In genomic region chr14:75063491-75064204, GRCh38 we compare ENCODE assay signal across 8 cellular contexts. TPM values are rescaled to one million over a fixed set of nuclear protein-coding genes. Genes with fewer than 3 reads are reported as not detected.
DNase-seq lines count a peak whose midpoint lies in the region; ATAC-seq and TF ChIP-seq lines count a peak whose summit lies in the region.

TSS of gene ACYP1 (minus strand) at chr14:75064024. CDS start at chr14:75063553, 471 bp downstream.

- H3K27me3 ChIP-seq in CD4-positive, alpha-beta T cell (ENCODE audit: control insufficient read depth, insufficient read depth, low read length), result no peaks in the 10 kb centered on the region
- H3K27me3 ChIP-seq in dorsolateral prefrontal cortex, result no peaks in the 10 kb centered on the region

- peak within 1 kb of the TSS; percentile 59 to 99 (median 83) for H3K4me3 ChIP-seq in dorsolateral prefrontal cortex
- H3K4me3 ChIP-seq in lower leg skin (ENCODE audit: low read depth, poor library complexity, severe bottlenecking), result peak within 1 kb of the TSS; percentile 62

- TF ChIP-seq POLR2A in lower leg skin (IDR thresholded peaks at IDR 0.05), result no peak

- H3K27ac ChIP-seq in CD4-positive, alpha-beta T cell (ENCODE audit: low read depth, low read length), result peak within 1 kb of the TSS; percentile 59
- peak within 1 kb of the TSS in 41 of 59 donors; percentile 1 to 83 (median 64) for H3K27ac ChIP-seq in dorsolateral prefrontal cortex

- H3K27ac Mint-ChIP-seq in CD4-positive, alpha-beta T cell, result peak within 1 kb of the TSS; percentile 93
- peak within 1 kb of the TSS; percentile 95 for H3K27ac Mint-ChIP-seq in activated CD4-positive, alpha-beta memory T cell treated with anti-CD3 and anti-CD28 coated beads for 36 hours

- POLR2A ChIA-PET in CD4-positive, alpha-beta T cell (lab: Charles Lee), result interaction anchor here (0.6 to 3.0 kb wide), 10 partner anchors 10 to 202 kb away, joined by 3 to 22 read pairs (median 5); partner anchors contain the start of genes EIF2B2, MLH3, NEK9 and RPS6KL1
- POLR2A ChIA-PET in activated CD4-positive, alpha-beta memory T cell treated with anti-CD3 and anti-CD28 coated beads for 36 hours (lab: Charles Lee), result interaction anchor here (0.8 to 1.9 kb wide), 4 partner anchors 17 to 181 kb away, joined by 4 to 6 read pairs (median 4); partner anchors contain the start of gene RPS6KL1

- DNase-seq in CD4-positive, alpha-beta T cell, result peak; percentile 81 to 91 (median 86)
- peak; percentile 93 for DNase-seq in HK-2 (ENCODE audit: unreplicated experiment)
- DNase-seq in NCI-H82 treated with DMSO at 0.1 percent for 48 hours (lab: John Stamatoyannopoulos, UW; ENCODE audit: unreplicated experiment), result peak; percentile 61
- DNase-seq in activated CD4-positive, alpha-beta memory T cell treated with anti-CD3 and anti-CD28 coated beads for 36 hours, result peak; percentile 96
- peak; percentile 89 to 96 (median 94) for DNase-seq in dorsolateral prefrontal cortex
- peak; percentile 94 to 99 for DNase-seq in lower leg skin (ENCODE audit: low spot score in 2 of 2)
- DNase-seq in stimulated activated CD4-positive, alpha-beta T cell treated with anti-CD3 and anti-CD28 coated beads, TNF-alpha, amount 100 ng/mL, for 1 hour (ENCODE audit: low read depth in 3 of 3, low spot score in 1 of 3), result peak; percentile 63 to 92 (median 81)

- peaks cover 46% of the 10 kb centered on the region for H3K4me1 Mint-ChIP-seq in CD4-positive, alpha-beta T cell (ENCODE audit: low read depth)
- peaks cover 37% of the 10 kb centered on the region for H3K4me1 Mint-ChIP-seq in activated CD4-positive, alpha-beta memory T cell treated with anti-CD3 and anti-CD28 coated beads for 36 hours (ENCODE audit: low read depth)

- peaks cover 26% of the 10 kb centered on the region for H3K36me3 Mint-ChIP-seq in CD4-positive, alpha-beta T cell (ENCODE audit: low read depth)
- peaks cover 22% of the 10 kb centered on the region for H3K36me3 Mint-ChIP-seq in activated CD4-positive, alpha-beta memory T cell treated with anti-CD3 and anti-CD28 coated beads for 36 hours

- no peaks in the 10 kb centered on the region for H3K9me3 ChIP-seq in CD4-positive, alpha-beta T cell (ENCODE audit: control insufficient read depth, low read length)

- no peak for TF ChIP-seq CTCF in CD4-positive, alpha-beta T cell (IDR thresholded peaks at IDR 0.05)
- peak in 1 of 56 donors; percentile 15 for TF ChIP-seq CTCF in dorsolateral prefrontal cortex (IDR thresholded peaks at IDR 0.05 in 54 of 56, conservative IDR thresholded peaks at IDR 0.05 in 2 of 56; ENCODE audit: low read depth in 1 of 56, partially characterized antibody in 56 of 56)
- no peak for TF ChIP-seq CTCF in lower leg skin (IDR thresholded peaks at IDR 0.05)

- no peaks in the 10 kb centered on the region for H3K9me3 Mint-ChIP-seq in CD4-positive, alpha-beta T cell
- H3K9me3 Mint-ChIP-seq in activated CD4-positive, alpha-beta memory T cell treated with anti-CD3 and anti-CD28 coated beads for 36 hours, result no peaks in the 10 kb centered on the region

- no peaks in the 10 kb centered on the region for H3K27me3 Mint-ChIP-seq in CD4-positive, alpha-beta T cell
- no peaks in the 10 kb centered on the region for H3K27me3 Mint-ChIP-seq in activated CD4-positive, alpha-beta memory T cell treated with anti-CD3 and anti-CD28 coated beads for 36 hours

- H3K4me3 Mint-ChIP-seq in CD4-positive, alpha-beta T cell, result peak within 1 kb of the TSS; percentile 98
- peak within 1 kb of the TSS; percentile 99 for H3K4me3 Mint-ChIP-seq in activated CD4-positive, alpha-beta memory T cell treated with anti-CD3 and anti-CD28 coated beads for 36 hours

- intact Hi-C loops in CD4-positive, alpha-beta T cell (cut with DNase I, micrococcal nuclease), result loop anchor here in 1 of 2 experiments (10.0 kb wide), 1 partner anchor 59 kb away; the partner anchor contains the start of gene EIF2B2
- intact Hi-C loops in activated CD4-positive, alpha-beta memory T cell treated with anti-CD3 and anti-CD28 coated beads for 36 hours (cut with micrococcal nuclease), result loop anchor here (2.0 to 5.0 kb wide), 3 partner anchors 13 to 64 kb away; partner anchors contain the start of genes EIF2B2, MLH3 and NEK9
- intact Hi-C loops in dorsolateral prefrontal cortex (cut with DNase I), result no loop called here
- intact Hi-C loops in lower leg skin (cut with DNase I; ENCODE audit: low total_unique reads), result no loop called here

- peak; percentile 99 for ATAC-seq in CD4-positive, alpha-beta T cell (ENCODE audit: poor library complexity)
- ATAC-seq in GM19455 (IDR thresholded peaks at IDR 0.05; ENCODE audit: unreplicated experiment), result peak; percentile 97

- CTCF ChIA-PET in CD4-positive, alpha-beta T cell (lab: Charles Lee), result interaction anchor here (0.9 to 2.0 kb wide), 6 partner anchors 12 to 220 kb away, joined by 3 to 7 read pairs (median 3); partner anchors contain the start of genes DLST and MLH3
- CTCF ChIA-PET in activated CD4-positive, alpha-beta memory T cell treated with anti-CD3 and anti-CD28 coated beads for 36 hours (lab: Charles Lee), result interaction anchor here (0.8 to 4.0 kb wide), 9 partner anchors 12 to 203 kb away, joined by 3 to 25 read pairs (median 4); no protein-coding TSS in a partner anchor

- WGBS in lower leg skin, 2 donors, result 1% methylated on average over 31 to 34 of the region's 34 CpGs

RNA-seq across cellular contexts. Expression of gene ACYP1, which starts in this region (rescaled TPM):
- total RNA-seq in CD4-positive, alpha-beta T cell, result 1 to 10 TPM; 7.9 to 9.4 TPM
- total RNA-seq in activated CD4-positive, alpha-beta memory T cell treated with anti-CD3 and anti-CD28 coated beads for 36 hours, result 10 to 100 TPM; 41.3 to 45.8 TPM
- total RNA-seq in dorsolateral prefrontal cortex, result 10 to 100 TPM; 20.7 to 52.4 (median 34.3) TPM
- total RNA-seq in lower leg skin, result 10 to 100 TPM; 12.7 to 23.8 (median 20.3) TPM

Comparison
In these comparisons a context has a peak if more than half of its experiments do, and no peak if none do; other contexts are left out.
1. Peak in every context shown above with its lines: DNase-seq, ATAC-seq, H3K4me3 ChIP-seq and H3K27ac ChIP-seq.